ENCODE assay signal across 8 cellular contexts in the genomic region with DNA sequence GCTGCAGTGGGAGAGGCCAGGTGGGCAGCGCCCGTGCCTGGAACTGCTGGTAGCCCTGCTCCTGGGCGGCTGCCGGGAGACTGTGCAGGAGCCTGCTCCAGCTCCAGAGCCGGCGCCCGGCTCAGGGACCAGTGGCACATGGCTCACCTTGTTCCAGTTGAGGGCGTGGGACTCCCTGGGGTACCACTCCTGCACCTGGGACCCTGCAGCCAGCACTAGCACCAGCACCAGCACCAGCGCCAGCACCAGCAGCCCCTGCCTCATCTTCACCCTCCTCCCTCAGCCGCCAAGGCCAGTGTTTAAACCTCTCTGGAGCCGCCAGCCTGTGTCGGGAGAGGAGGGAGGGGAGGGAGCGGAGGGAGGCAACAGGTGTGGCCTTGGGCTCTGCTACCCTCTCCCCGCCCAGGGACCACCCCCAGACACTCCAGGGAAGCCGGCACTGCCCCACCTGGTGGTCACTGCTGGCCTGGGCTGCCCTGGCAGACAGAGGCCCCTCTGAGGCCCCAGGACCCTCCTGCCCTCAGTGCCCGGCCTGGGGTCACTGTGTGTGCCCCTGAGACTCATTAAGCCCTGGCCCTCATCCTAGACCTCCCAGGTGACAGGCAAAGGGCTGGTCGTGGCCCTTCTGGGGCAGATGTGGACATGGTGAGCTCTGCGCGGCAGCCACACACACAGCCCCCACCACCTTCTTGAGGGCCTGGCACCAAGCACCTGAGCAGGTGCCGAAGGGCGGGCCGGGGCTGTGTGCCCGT. TPM values are rescaled to one million over a fixed set of nuclear protein-coding genes. Genes with fewer than 3 reads are reported as not detected.
A peak's percentile ranks its signal among the peaks of the same experiment; 100 is the strongest.
DNase-seq lines count a peak whose midpoint lies in the region; ATAC-seq and TF ChIP-seq lines count a peak whose summit lies in the region.

A gene (minus strand): TSS at position 301 of the 752 bp plus-strand sequence. CDS start 37 bp downstream, at position 264.

- no peaks in the 10 kb centered on the region for H3K4me1 ChIP-seq in Loucy (ENCODE audit: insufficient read depth, low read length, poor library complexity, severe bottlenecking)
- H3K4me1 ChIP-seq in breast epithelium, result peaks cover 8 to 11% of the 10 kb centered on the region in 2 donors

- peak within 1 kb of the TSS; percentile 63 for H3K4me3 Mint-ChIP-seq in CD4-positive, alpha-beta T cell
- peak within 1 kb of the TSS; percentile 85 to 97 (median 94) for H3K4me3 Mint-ChIP-seq in naive B cell

- no peaks in the 10 kb centered on the region for H3K4me1 Mint-ChIP-seq in CD4-positive, alpha-beta T cell (ENCODE audit: low read depth)
- peaks cover 40 to 68% (median 54%) of the 10 kb centered on the region in 3 donors for H3K4me1 Mint-ChIP-seq in naive B cell

- no peaks in the 10 kb centered on the region for H3K79me2 ChIP-seq in Loucy (ENCODE audit: insufficient read depth, low read length)

- no peak within 1 kb of the TSS for H3K27ac Mint-ChIP-seq in CD4-positive, alpha-beta T cell
- peak within 1 kb of the TSS in 5 of 6 donors; percentile 69 to 95 (median 88) for H3K27ac Mint-ChIP-seq in naive B cell

- H3K27ac ChIP-seq in CD4-positive, alpha-beta T cell (ENCODE audit: low read depth, low read length), result no peak within 1 kb of the TSS
- H3K27ac ChIP-seq in breast epithelium, result no peak within 1 kb of the TSS

- no peak within 1 kb of the TSS for H2AFZ ChIP-seq in Loucy (ENCODE audit: low read length)

- no peaks in the 10 kb centered on the region for H3F3A ChIP-seq in Loucy (ENCODE audit: low read depth)

- no peaks in the 10 kb centered on the region for H3K36me3 Mint-ChIP-seq in CD4-positive, alpha-beta T cell (ENCODE audit: low read depth)
- peaks cover 0 to 14% of the 10 kb centered on the region in 2 donors for H3K36me3 Mint-ChIP-seq in naive B cell

- H3K36me3 ChIP-seq in Loucy (ENCODE audit: insufficient read depth, low read length) (no peaks in the 10 kb centered on the region), breast epithelium (no peaks in the 10 kb centered on the region)

- CTCF ChIA-PET in CD4-positive, alpha-beta T cell (lab: Charles Lee), result no interaction called here

- intact Hi-C loops in CD4-positive, alpha-beta T cell (cut with DNase I, micrococcal nuclease), result no loop called here
- intact Hi-C loops in breast epithelium (cut with DNase I; ENCODE audit: low total_unique reads), result no loop called here

- peaks cover 14% of the 10 kb centered on the region for H3K27me3 ChIP-seq in CD4-positive, alpha-beta T cell (ENCODE audit: control insufficient read depth, insufficient read depth, low read length)
- H3K27me3 ChIP-seq in Loucy (ENCODE audit: insufficient read depth, low read length, poor library complexity, severe bottlenecking), result no peaks in the 10 kb centered on the region
- H3K27me3 ChIP-seq in breast epithelium, result peaks cover 2 to 61% of the 10 kb centered on the region in 2 donors

- no peaks in the 10 kb centered on the region for H3K9me3 Mint-ChIP-seq in CD4-positive, alpha-beta T cell
- no peaks in the 10 kb centered on the region for H3K9me3 Mint-ChIP-seq in naive B cell

- H3K4me3 ChIP-seq in Loucy (ENCODE audit: low read length, poor library complexity, severe bottlenecking), result no peak within 1 kb of the TSS
- H3K4me3 ChIP-seq in breast epithelium, result peak within 1 kb of the TSS; percentile 4 to 41 (median 11)

- H3K9ac ChIP-seq in Loucy (ENCODE audit: low read depth, low read length, poor library complexity, severe bottlenecking), result no peak within 1 kb of the TSS

- no peak for TF ChIP-seq CTCF in CD4-positive, alpha-beta T cell (IDR thresholded peaks at IDR 0.05)
- TF ChIP-seq CTCF in Loucy (conservative IDR thresholded peaks at IDR 0.05; ENCODE audit: low read length) (peak; percentile 25; the same call in 1 of the 2 replicates), breast epithelium (IDR thresholded peaks at IDR 0.05) (no peak)

- H3K27me3 Mint-ChIP-seq in CD4-positive, alpha-beta T cell, result peaks cover 4% of the 10 kb centered on the region
- no peaks in the 10 kb centered on the region for H3K27me3 Mint-ChIP-seq in naive B cell

- no peaks in the 10 kb centered on the region for H3K9me3 ChIP-seq in CD4-positive, alpha-beta T cell (ENCODE audit: control insufficient read depth, low read length)
- H3K9me3 ChIP-seq in Loucy (ENCODE audit: insufficient read depth, low read depth, low read length) (no peaks in the 10 kb centered on the region), breast epithelium (no peaks in the 10 kb centered on the region)

- TF ChIP-seq POLR2A in breast epithelium (IDR thresholded peaks at IDR 0.05), result no peak
- no peak for TF ChIP-seq POLR2A in GM18505 (IDR thresholded peaks at IDR 0.05; ENCODE audit: borderline replicate concordance, extremely low read depth, insufficient read depth, insufficient read length)

- no peaks in the 10 kb centered on the region for H4K20me1 ChIP-seq in Loucy (ENCODE audit: insufficient read depth, low read length, poor library complexity, severe bottlenecking)

- no peak for ATAC-seq in CD4-positive, alpha-beta T cell (ENCODE audit: poor library complexity)
- ATAC-seq in naive B cell (ENCODE audit: low read depth in 2 of 2) (peak; percentile 7 to 11), HG02852 (IDR thresholded peaks at IDR 0.05; ENCODE audit: unreplicated experiment) (no peak), GM18505 (IDR thresholded peaks at IDR 0.05; ENCODE audit: unreplicated experiment) (no peak)

- H3K9me2 ChIP-seq in Loucy (replicated peaks; ENCODE audit: low read depth, low read length), result no peaks in the 10 kb centered on the region

- POLR2A ChIA-PET in CD4-positive, alpha-beta T cell (lab: Charles Lee), result no interaction called here

- no peak for DNase-seq in CD4-positive, alpha-beta T cell
- DNase-seq in breast epithelium (ENCODE audit: low spot score in 2 of 2) (no peak), naive B cell (no peak), T-helper 9 cell (no peak), C1 segment of cervical spinal cord (lab: John Stamatoyannopoulos, UW) (no peak)

- H3K4me2 ChIP-seq in Loucy (ENCODE audit: low read depth, low read length, poor library complexity, severe bottlenecking), result no peak within 1 kb of the TSS

RNA-seq across cellular contexts. Expression of the gene that starts here (rescaled TPM):
- total RNA-seq in CD4-positive, alpha-beta T cell, result not detected
- total RNA-seq in breast epithelium, result 1 to 10 TPM in 2 of 3 donors, under 1 TPM in 1; 0.73 to 6.9 (median 6.7) TPM
- 10 to 100 TPM; 46.1 to 86.0 (median 65.3) TPM for polyA plus RNA-seq in naive B cell (ENCODE audit: low read depth in 6 of 6)

Comparison
In these comparisons a context has a peak if more than half of its experiments do, and no peak if none do; other contexts are left out.
1. ATAC-seq: peak in naive B cell (2 of 2); none in CD4-positive, alpha-beta T cell (single experiment), HG02852 (single experiment) and GM18505 (single experiment).